ENCODE assay signal across 8 cellular contexts in genomic region chr2:62724886-62725711, GRCh38.
DNase-seq lines count a peak whose midpoint lies in the region; ATAC-seq lines count a peak whose summit lies in the region.

No MANE protein-coding gene starts in this region.

- ATAC-seq in HG02759 (IDR thresholded peaks at IDR 0.05; ENCODE audit: unreplicated experiment) = no peak
- no peak for ATAC-seq in GM21381 (IDR thresholded peaks at IDR 0.05; ENCODE audit: unreplicated experiment)
- no peak for ATAC-seq in HG02840 (IDR thresholded peaks at IDR 0.05; ENCODE audit: low FRiP score, unreplicated experiment)

- DNase-seq in NCI-H82 (lab: John Stamatoyannopoulos, UW) (peak; percentile 18), NCI-H82 treated with DMSO at 0.1 percent for 48 hours (lab: John Stamatoyannopoulos, UW; ENCODE audit: unreplicated experiment) (no peak), T follicular helper cell (ENCODE audit: low read depth) (peak; percentile 9), germinal center (ENCODE audit: low spot score) (peak; percentile 13)
- DNase-seq in stimulated activated CD4-positive, alpha-beta T cell treated with anti-CD3 and anti-CD28 coated beads, Interleukin-4, amount 100 ng/mL, for 4 hours = peak; percentile 10 to 15
